8 cellular contexts compared by ENCODE assay signal in genomic region chr19:4914736-4915501, GRCh38. TPM values are rescaled to one million over a fixed set of nuclear protein-coding genes. Genes with fewer than 3 reads are reported as not detected.
DNase-seq lines count a peak whose midpoint lies in the region; ATAC-seq and TF ChIP-seq lines count a peak whose summit lies in the region.

No MANE protein-coding gene starts in this region.

- H3K36me3 ChIP-seq in thyroid gland, result no peaks in the 10 kb centered on the region

- DNase-seq in GM20000 (ENCODE audit: low spot score), result peak; percentile 59
- peak; percentile 48 to 65 (median 54) for DNase-seq in T-helper 17 cell
- peak; percentile 59 for DNase-seq in amniotic stem cell (lab: John Stamatoyannopoulos, UW)
- peak; percentile 48 to 73 for DNase-seq in lung microvascular endothelial cell (ENCODE audit: low read depth in 2 of 2)
- no peak for DNase-seq in stimulated activated naive B cell treated with anti-CD40 and anti-IgM and Interleukin-4, amounts not matched to agents 10 μg/mL and 1 μg/mL and 100 μg/mL, for 72 hours
- no peak for DNase-seq in NCI-H2107 treated with DMSO at 0.1 percent for 48 hours (lab: John Stamatoyannopoulos, UW; ENCODE audit: unreplicated experiment)
- DNase-seq in thyroid gland, result no peak

- peaks cover 3% of the 10 kb centered on the region for H3K36me3 Mint-ChIP-seq in T-helper 17 cell (ENCODE audit: low read depth)
- H3K36me3 Mint-ChIP-seq in stimulated activated naive B cell treated with anti-CD40 and anti-IgM and Interleukin-4, amounts not matched to agents 10 μg/mL and 1 μg/mL and 100 μg/mL, for 72 hours, result peaks cover 32 to 43% of the 10 kb centered on the region in 2 donors

- peak overlapping the region; percentile 96 for H3K27ac Mint-ChIP-seq in T-helper 17 cell
- H3K27ac Mint-ChIP-seq in stimulated activated naive B cell treated with anti-CD40 and anti-IgM and Interleukin-4, amounts not matched to agents 10 μg/mL and 1 μg/mL and 100 μg/mL, for 72 hours, result peak overlapping the region; percentile 49

- H3K27me3 Mint-ChIP-seq in T-helper 17 cell, result no peaks in the 10 kb centered on the region
- H3K27me3 Mint-ChIP-seq in stimulated activated naive B cell treated with anti-CD40 and anti-IgM and Interleukin-4, amounts not matched to agents 10 μg/mL and 1 μg/mL and 100 μg/mL, for 72 hours, result no peaks in the 10 kb centered on the region

- H3K27me3 ChIP-seq in thyroid gland, result no peaks in the 10 kb centered on the region

- peak overlapping the region; percentile 99 for H3K4me3 Mint-ChIP-seq in T-helper 17 cell
- H3K4me3 Mint-ChIP-seq in stimulated activated naive B cell treated with anti-CD40 and anti-IgM and Interleukin-4, amounts not matched to agents 10 μg/mL and 1 μg/mL and 100 μg/mL, for 72 hours, result peak overlapping the region; percentile 94 to 99

- H3K4me1 Mint-ChIP-seq in T-helper 17 cell, result peaks cover 34% of the 10 kb centered on the region
- peaks cover 40 to 69% of the 10 kb centered on the region in 2 donors for H3K4me1 Mint-ChIP-seq in stimulated activated naive B cell treated with anti-CD40 and anti-IgM and Interleukin-4, amounts not matched to agents 10 μg/mL and 1 μg/mL and 100 μg/mL, for 72 hours

- no peak overlapping the region for H3K4me3 ChIP-seq in thyroid gland (replicated peaks in 1 of 3)

- H3K9me3 ChIP-seq in T-helper 17 cell (ENCODE audit: control insufficient read depth, low read length, poor library complexity, severe bottlenecking) (no peaks in the 10 kb centered on the region), thyroid gland (no peaks in the 10 kb centered on the region)

- no peak overlapping the region for H3K27ac ChIP-seq in thyroid gland

- no peak for TF ChIP-seq CTCF in GM20000 (IDR thresholded peaks at IDR 0.05; ENCODE audit: extremely low read depth, missing control alignments)
- TF ChIP-seq CTCF in thyroid gland (IDR thresholded peaks at IDR 0.05), result no peak

- peak; percentile 76 for ATAC-seq in T-helper 17 cell
- peak; percentile 35 to 45 for ATAC-seq in stimulated activated naive B cell treated with anti-CD40 and anti-IgM and Interleukin-4, amounts not matched to agents 10 μg/mL and 1 μg/mL and 100 μg/mL, for 72 hours (replicated peaks)
- no peak for ATAC-seq in HG03135 (IDR thresholded peaks at IDR 0.05; ENCODE audit: unreplicated experiment)

- intact Hi-C loops in thyroid gland (cut with DNase I), result no loop called here

- WGBS in thyroid gland, 2 donors, result 85 to 89% methylated on average over 18 to 23 of the region's 23 CpGs

- no peaks in the 10 kb centered on the region for H3K9me3 Mint-ChIP-seq in stimulated activated naive B cell treated with anti-CD40 and anti-IgM and Interleukin-4, amounts not matched to agents 10 μg/mL and 1 μg/mL and 100 μg/mL, for 72 hours

- no peak for TF ChIP-seq POLR2A in thyroid gland (IDR thresholded peaks at IDR 0.05)

- peaks cover 8 to 19% of the 10 kb centered on the region in 2 donors for H3K4me1 ChIP-seq in thyroid gland

RNA-seq across cellular contexts. Expression of gene UHRF1, which starts 5.6 kb away (rescaled TPM):
- total RNA-seq in T-helper 17 cell (under 1 TPM; 0.12 to 0.34 TPM), lung microvascular endothelial cell (6.9 and 16.6 TPM in 2 replicates), thyroid gland (under 1 TPM; 0.11 to 0.71 (median 0.41) TPM)

RNA-seq across cellular contexts. Expression of gene ARRDC5, which starts 12.2 kb away (rescaled TPM):
- total RNA-seq in T-helper 17 cell (1 to 10 TPM; 4.0 to 4.8 TPM), lung microvascular endothelial cell (under 0.01 TPM in 1 of 2 replicates, not detected in the other), thyroid gland (not detected)

RNA-seq across cellular contexts. Expression of gene PLIN3, which starts 47.5 kb away (rescaled TPM):
- total RNA-seq in T-helper 17 cell (10 to 100 TPM; 19.7 to 21.7 TPM), lung microvascular endothelial cell (44.0 and 70.2 TPM in 2 replicates), thyroid gland (10 to 100 TPM; 24.4 to 41.3 (median 38.0) TPM)

RNA-seq across cellular contexts. Expression of gene KDM4B, which starts 54.0 kb away (rescaled TPM):
- total RNA-seq in T-helper 17 cell (10 to 100 TPM; 37.6 to 42.2 TPM), lung microvascular endothelial cell (8.9 and 12.3 TPM in 2 replicates), thyroid gland (10 to 100 TPM; 44.3 to 87.2 (median 75.8) TPM)

Comparison
In these comparisons a context has a peak if more than half of its experiments do, and no peak if none do; other contexts are left out.
1. DNase-seq: peak in GM20000 (single experiment), T-helper 17 cell (3 of 3), amniotic stem cell (single experiment) and lung microvascular endothelial cell (2 of 2); none in stimulated activated naive B cell treated with anti-CD40 and anti-IgM and Interleukin-4, amounts not matched to agents 10 μg/mL and 1 μg/mL and 100 μg/mL, for 72 hours (single experiment), NCI-H2107 treated with DMSO at 0.1 percent for 48 hours (single experiment) and thyroid gland (0 of 2).